ENCODE assay signal across 9 cellular contexts in genomic region chr14:103260629-103261124, GRCh38.
DNase-seq lines count a peak whose midpoint lies in the region; ATAC-seq lines count a peak whose summit lies in the region.
"Had no signal": no experiment of that assay in that cellular context is flagged by ENCODE, and none has a peak within 500 bp of the region (broad histone marks: within the 10 kb centered on the region; RNA-seq: fewer than 3 reads in every experiment).

No MANE protein-coding gene starts in this region.

- ATAC-seq in sciatic nerve: peak; percentile 84
- ATAC-seq in HG03460 (IDR thresholded peaks at IDR 0.05; ENCODE audit: unreplicated experiment): no peak
- no peak for ATAC-seq in GM21529 (IDR thresholded peaks at IDR 0.05; ENCODE audit: unreplicated experiment)

- no peaks in the 10 kb centered on the region for H3K9me3 Mint-ChIP-seq in activated T-cell treated with anti-CD3 and anti-CD28 coated beads, Interleukin-2, amount 50 U/mL, for 24 hours
- H3K9me3 Mint-ChIP-seq: activated naive CD4-positive, alpha-beta T cell treated with anti-CD3 and anti-CD28 coated beads, Interleukin-2, amount 50 U/mL, for 72 hours had no signal

- H3K27me3 Mint-ChIP-seq in activated T-cell treated with anti-CD3 and anti-CD28 coated beads, Interleukin-2, amount 50 U/mL, for 24 hours: peaks cover 33% of the 10 kb centered on the region

- H3K36me3 Mint-ChIP-seq in activated T-cell treated with anti-CD3 and anti-CD28 coated beads, Interleukin-2, amount 50 U/mL, for 24 hours (ENCODE audit: low read depth): no peaks in the 10 kb centered on the region
- H3K36me3 Mint-ChIP-seq: activated naive CD4-positive, alpha-beta T cell treated with anti-CD3 and anti-CD28 coated beads, Interleukin-2, amount 50 U/mL, for 72 hours had no signal

- peak overlapping the region; percentile 34 for H3K4me3 Mint-ChIP-seq in activated T-cell treated with anti-CD3 and anti-CD28 coated beads, Interleukin-2, amount 50 U/mL, for 24 hours

- H3K4me1 Mint-ChIP-seq in activated T-cell treated with anti-CD3 and anti-CD28 coated beads, Interleukin-2, amount 50 U/mL, for 24 hours (ENCODE audit: low read depth): peaks cover 9% of the 10 kb centered on the region

- intact Hi-C loops in sciatic nerve (cut with DNase I): no loop called here

- no peak for DNase-seq in activated T-cell treated with anti-CD3 and anti-CD28 coated beads, Interleukin-2, amount 50 U/mL, for 24 hours
- DNase-seq in activated T-cell treated with anti-CD3 and anti-CD28 coated beads for 4 hours (no peak), RPMI7951 (ENCODE audit: low read depth) (peak; percentile 75), foreskin melanocyte (peak; percentile 24), sciatic nerve (ENCODE audit: low spot score) (no peak)
- DNase-seq in activated CD4-positive, alpha-beta T cell treated with anti-CD3 and anti-CD28 coated beads, Interleukin-2, amount 50 U/mL, for 1 hour: no peak

- H3K27ac Mint-ChIP-seq in activated T-cell treated with anti-CD3 and anti-CD28 coated beads, Interleukin-2, amount 50 U/mL, for 24 hours: no peak overlapping the region

Comparison
In these comparisons a context has a peak if more than half of its experiments do, and no peak if none do; other contexts are left out.
1. DNase-seq: peak in RPMI7951 (single experiment) and foreskin melanocyte (single experiment); none in activated T-cell treated with anti-CD3 and anti-CD28 coated beads, Interleukin-2, amount 50 U/mL, for 24 hours (single experiment), activated T-cell treated with anti-CD3 and anti-CD28 coated beads for 4 hours (single experiment), sciatic nerve (single experiment) and activated CD4-positive, alpha-beta T cell treated with anti-CD3 and anti-CD28 coated beads, Interleukin-2, amount 50 U/mL, for 1 hour (single experiment).